14 cellular contexts compared by ENCODE assay signal in genomic region chr12:124413401-124413800, GRCh38.
DNase-seq lines count a peak whose midpoint lies in the region; ATAC-seq and TF ChIP-seq lines count a peak whose summit lies in the region.
"Had no signal": no experiment of that assay in that cellular context is flagged by ENCODE, and none has a peak within 500 bp of the region (broad histone marks: within the 10 kb centered on the region; RNA-seq: fewer than 3 reads in every experiment).

No MANE protein-coding gene starts in this region.

- H3K36me3 ChIP-seq in BLaER1 treated with 17β-estradiol and CSF1 and Interleukin-3, amounts not matched to agents 10 nM and 100 nM: peaks cover 41 to 98% (median 79%) of the 10 kb centered on the region in 11 experiments
- H3K36me3 ChIP-seq in MG63 (peaks cover 49% of the 10 kb centered on the region), PC-9 (ENCODE audit: low read depth) (no peaks in the 10 kb centered on the region)

- no TSS peak for BruUV-seq in PC-9 (replicated peaks; lab: Mats Ljungman, UMichigan)

- H3K4me2 ChIP-seq in BLaER1 treated with 17β-estradiol and CSF1 and Interleukin-3, amounts not matched to agents 10 nM and 100 nM: peak overlapping the region in 8 of 11 experiments; percentile 20 to 72 (median 64); a peak in 13 of 22 replicates
- no peak overlapping the region for H3K4me2 ChIP-seq in PC-9

- POLR2A ChIA-PET in PC-9 (lab: Charles Lee; ENCODE audit: unreplicated experiment): no interaction called here

- TF ChIP-seq CTCF in PC-9 (conservative IDR thresholded peaks at IDR 0.05): no peak

- H3K9ac ChIP-seq in BLaER1 treated with 17β-estradiol and CSF1 and Interleukin-3, amounts not matched to agents 10 nM and 100 nM: peak overlapping the region in 2 of 11 experiments; percentile 10 to 35; a peak in 1 of 22 replicates

- H3K27ac ChIP-seq in BLaER1 treated with 17β-estradiol and CSF1 and Interleukin-3, amounts not matched to agents 10 nM and 100 nM: no peak overlapping the region
- peak overlapping the region; percentile 84 for H3K27ac ChIP-seq in angular gyrus (ENCODE audit: low read depth, low read length)
- H3K27ac ChIP-seq in PC-9: no peak overlapping the region

- H3K79me2 ChIP-seq in PC-9 (ENCODE audit: low read depth): peaks cover 3% of the 10 kb centered on the region; the same call in 1 of the 2 replicates

- CTCF ChIA-PET in PC-9 (lab: Charles Lee): no interaction called here

- peak; percentile 91 for DNase-seq in left ventricle myocardium superior
- DNase-seq in sciatic nerve (ENCODE audit: low spot score): no peak
- DNase-seq in MG63: no peak
- DNase-seq in HK-2 (ENCODE audit: unreplicated experiment): no peak
- DNase-seq in COLO668 (lab: John Stamatoyannopoulos, UW; ENCODE audit: unreplicated experiment): no peak
- DNase-seq in PC-9: no peak
- DNase-seq: activated CD4-positive, alpha-beta memory T cell treated with anti-CD3 and anti-CD28 coated beads for 36 hours; effector memory CD4-positive, alpha-beta T cell; foreskin melanocyte; naive B cell; NCI-H1930; stimulated activated naive CD4-positive, alpha-beta T cell treated with Interleukin-2 at 50 U/mL for 16 hours had no signal

- no peaks in the 10 kb centered on the region for H3K27me3 ChIP-seq in BLaER1 treated with 17β-estradiol and CSF1 and Interleukin-3, amounts not matched to agents 10 nM and 100 nM
- H3K27me3 ChIP-seq in MG63 (no peaks in the 10 kb centered on the region), PC-9 (ENCODE audit: insufficient read depth, low read depth) (no peaks in the 10 kb centered on the region)

- peaks cover 7% of the 10 kb centered on the region; the same call in 1 of the 2 replicates for H3F3A ChIP-seq in PC-9 (ENCODE audit: insufficient read depth, low read depth)

- no peak overlapping the region for H3K4me3 ChIP-seq in BLaER1 treated with 17β-estradiol and CSF1 and Interleukin-3, amounts not matched to agents 10 nM and 100 nM
- no peak overlapping the region for H3K4me3 ChIP-seq in MG63
- H3K4me3 ChIP-seq in PC-9: no peak overlapping the region

- intact Hi-C loops in left ventricle myocardium superior (cut with micrococcal nuclease) (no loop called here), sciatic nerve (cut with DNase I) (no loop called here), PC-9 (cut with micrococcal nuclease; ENCODE audit: unreplicated experiment) (no loop called here)

- no peak overlapping the region for H2AFZ ChIP-seq in PC-9

- peaks cover 70 to 100% (median 97%) of the 10 kb centered on the region in 11 experiments for H4K20me1 ChIP-seq in BLaER1 treated with 17β-estradiol and CSF1 and Interleukin-3, amounts not matched to agents 10 nM and 100 nM
- H4K20me1 ChIP-seq in PC-9 (ENCODE audit: insufficient read depth): peaks cover 21% of the 10 kb centered on the region

- ATAC-seq in left ventricle myocardium superior (peak; percentile 69), sciatic nerve (peak; percentile 31)

- no peaks in the 10 kb centered on the region for H3K9me2 ChIP-seq in PC-9 (ENCODE audit: insufficient read depth)

- no peaks in the 10 kb centered on the region for H3K9me3 ChIP-seq in BLaER1 treated with 17β-estradiol and CSF1 and Interleukin-3, amounts not matched to agents 10 nM and 100 nM (replicated peaks in 1 of 11)
- H3K9me3 ChIP-seq in MG63 (no peaks in the 10 kb centered on the region), PC-9 (ENCODE audit: insufficient read depth, low read depth) (no peaks in the 10 kb centered on the region)

- H3K4me1 ChIP-seq in BLaER1 treated with 17β-estradiol and CSF1 and Interleukin-3, amounts not matched to agents 10 nM and 100 nM: peaks cover 0 to 59% (median 45%) of the 10 kb centered on the region in 10 experiments; a peak in 16 of 20 replicates
- no peaks in the 10 kb centered on the region for H3K4me1 ChIP-seq in PC-9 (replicated peaks; ENCODE audit: insufficient read depth)
